In the genomic region with DNA sequence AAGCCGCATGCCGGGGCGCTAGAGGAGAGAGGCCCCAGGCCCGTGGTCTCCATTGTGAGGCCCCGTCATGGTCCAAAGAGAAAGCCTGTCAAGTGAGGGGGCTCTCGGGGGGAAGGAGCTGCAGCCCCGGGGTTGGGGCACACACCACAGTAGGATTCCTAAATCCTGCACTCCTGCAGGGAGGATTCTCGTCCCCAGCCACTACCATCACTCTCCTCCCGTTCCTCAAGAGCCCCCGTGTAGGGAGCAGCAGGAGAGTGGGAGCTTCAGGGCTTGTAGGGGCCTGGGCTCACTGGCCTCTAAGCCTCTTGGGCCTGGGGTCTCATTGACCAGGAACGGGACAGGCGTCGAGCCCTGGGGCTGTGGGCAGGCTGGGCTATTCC, we compare ENCODE assay signal across 8 cellular contexts. TPM values are rescaled to one million over a fixed set of nuclear protein-coding genes. Genes with fewer than 3 reads are reported as not detected.
DNase-seq lines count a peak whose midpoint lies in the region; ATAC-seq and TF ChIP-seq lines count a peak whose summit lies in the region.

No MANE protein-coding gene starts in this region.

- DNase-seq in Peyer's patch (no peak), fibroblast of lung (ENCODE audit: low read depth in 2 of 2) (no peak), NCI-H524 treated with DMSO at 0.1 percent for 48 hours (lab: John Stamatoyannopoulos, UW) (no peak), NCI-H187 (lab: John Stamatoyannopoulos, UW) (no peak)

- no peak for TF ChIP-seq POLR2A in Peyer's patch (IDR thresholded peaks at IDR 0.05)

- TF ChIP-seq CTCF in DOHH2 (IDR thresholded peaks at IDR 0.05; ENCODE audit: low read depth, low read length, poor library complexity, severe bottlenecking): no peak
- TF ChIP-seq CTCF in Peyer's patch (IDR thresholded peaks at IDR 0.05): no peak
- no peak for TF ChIP-seq CTCF in fibroblast of lung (conservative IDR thresholded peaks at IDR 0.05 in 1 of 2, IDR thresholded peaks at IDR 0.05 in 1 of 2; ENCODE audit: low read depth in 1 of 2, low read length in 2 of 2)

- H4K20me1 ChIP-seq in DOHH2 (ENCODE audit: control insufficient read depth, insufficient read depth, low read depth, low read length) (no peaks in the 10 kb centered on the region), fibroblast of lung (ENCODE audit: control insufficient read depth, extremely low read depth, insufficient read depth, low read length) (no peaks in the 10 kb centered on the region)

- no peaks in the 10 kb centered on the region for H3K9me2 ChIP-seq in DOHH2 (replicated peaks; ENCODE audit: control insufficient read depth, low read length)

- H3K36me3 ChIP-seq in DOHH2 (ENCODE audit: control insufficient read depth, low read length): peaks cover 8% of the 10 kb centered on the region
- H3K36me3 ChIP-seq in Peyer's patch: peaks cover 0 to 6% (median 0%) of the 10 kb centered on the region in 3 donors
- no peaks in the 10 kb centered on the region for H3K36me3 ChIP-seq in fibroblast of lung (ENCODE audit: control insufficient read depth, insufficient read depth, low read length)
- no peaks in the 10 kb centered on the region for H3K36me3 ChIP-seq in rectal smooth muscle tissue (ENCODE audit: control insufficient read depth, insufficient read depth, low read length)

- H3K9me3 ChIP-seq in DOHH2 (ENCODE audit: control insufficient read depth, insufficient read depth, low read length): no peaks in the 10 kb centered on the region
- H3K9me3 ChIP-seq in Peyer's patch: no peaks in the 10 kb centered on the region
- H3K9me3 ChIP-seq in fibroblast of lung (ENCODE audit: control insufficient read depth, insufficient read depth, low read depth, low read length): no peaks in the 10 kb centered on the region

- peak overlapping the region; percentile 62 for H3K9ac ChIP-seq in fibroblast of lung (ENCODE audit: insufficient read depth, low read length)
- H3K9ac ChIP-seq in rectal smooth muscle tissue (ENCODE audit: low read length): no peak overlapping the region

- peak overlapping the region; percentile 90 for H2AFZ ChIP-seq in fibroblast of lung (ENCODE audit: low read length)

- H3K27me3 ChIP-seq in DOHH2 (ENCODE audit: control insufficient read depth, low read length) (no peaks in the 10 kb centered on the region), Peyer's patch (no peaks in the 10 kb centered on the region), fibroblast of lung (ENCODE audit: control insufficient read depth, insufficient read depth, low read length) (no peaks in the 10 kb centered on the region), rectal smooth muscle tissue (ENCODE audit: control insufficient read depth, insufficient read depth, low read length) (no peaks in the 10 kb centered on the region)

- peaks cover 40% of the 10 kb centered on the region for H3K4me1 ChIP-seq in DOHH2 (ENCODE audit: control insufficient read depth, low read length)
- peaks cover 3 to 28% (median 22%) of the 10 kb centered on the region in 4 donors for H3K4me1 ChIP-seq in Peyer's patch
- peaks cover 14% of the 10 kb centered on the region for H3K4me1 ChIP-seq in fibroblast of lung (ENCODE audit: control insufficient read depth, extremely low read depth, insufficient read depth, low read length)
- peaks cover 19% of the 10 kb centered on the region for H3K4me1 ChIP-seq in rectal smooth muscle tissue (ENCODE audit: control insufficient read depth, insufficient read depth, low read length)

- peak overlapping the region; percentile 99 for H3K4me2 ChIP-seq in DOHH2 (ENCODE audit: low read length)
- H3K4me2 ChIP-seq in fibroblast of lung (ENCODE audit: extremely low read depth, insufficient read depth, low read length): peak overlapping the region; percentile 51

- H3K27ac ChIP-seq in DOHH2 (ENCODE audit: low read depth, low read length) (peak overlapping the region; percentile 42), Peyer's patch (peak overlapping the region; percentile 76 to 90 (median 80)), fibroblast of lung (ENCODE audit: insufficient read depth, low read length) (no peak overlapping the region), rectal smooth muscle tissue (ENCODE audit: low read depth, low read length) (peak overlapping the region; percentile 91)

- no peaks in the 10 kb centered on the region for H3K79me2 ChIP-seq in DOHH2 (ENCODE audit: control insufficient read depth, low read length)
- H3K79me2 ChIP-seq in fibroblast of lung (ENCODE audit: control insufficient read depth, insufficient read depth, low read length): no peaks in the 10 kb centered on the region

- peak overlapping the region; percentile 90 for H3K4me3 ChIP-seq in DOHH2 (ENCODE audit: low read length)
- peak overlapping the region; percentile 68 to 99 (median 76) for H3K4me3 ChIP-seq in Peyer's patch
- no peak overlapping the region for H3K4me3 ChIP-seq in fibroblast of lung (replicated peaks in 1 of 4; ENCODE audit: control extremely low read depth in 1 of 4, insufficient read depth in 1 of 4, low read depth in 3 of 4, low read length in 4 of 4)
- peak overlapping the region; percentile 79 for H3K4me3 ChIP-seq in rectal smooth muscle tissue (ENCODE audit: low read length)

- no peak for ATAC-seq in GM18511 (IDR thresholded peaks at IDR 0.05; ENCODE audit: unreplicated experiment)
- ATAC-seq in GM18870 (IDR thresholded peaks at IDR 0.05; ENCODE audit: unreplicated experiment): no peak

- H3F3A ChIP-seq in DOHH2 (ENCODE audit: control insufficient read depth, insufficient read depth): 0 out of 2 replicates have a peak, but pooled peaks cover 2% of the 10 kb centered on the region

RNA-seq across cellular contexts. Expression of gene C16orf86, which starts 0.8 kb away (rescaled TPM):
- total RNA-seq in Peyer's patch (1 to 10 TPM in 3 of 4 donors, under 1 TPM in 1; 0.54 to 6.6 (median 2.0) TPM), fibroblast of lung (5.6 and 9.2 TPM in 2 replicates)
- polyA plus RNA-seq in fibroblast of lung: 0.63 and 0.73 TPM in 2 replicates
- 1.6 and 1.8 TPM in 2 replicates for polyA plus RNA-seq in fibroblast of lung (2012)
- not detected in 2 replicates for polyA minus RNA-seq in fibroblast of lung (ENCODE audit: low replicate concordance)

RNA-seq across cellular contexts. Expression of gene ENKD1, which starts 0.9 kb away (rescaled TPM):
- total RNA-seq in Peyer's patch (10 to 100 TPM; 10.6 to 26.3 (median 13.4) TPM), fibroblast of lung (17.8 and 19.0 TPM in 2 replicates)
- 3.2 and 3.7 TPM in 2 replicates for polyA plus RNA-seq in fibroblast of lung
- polyA plus RNA-seq in fibroblast of lung (2012): 8.4 and 8.9 TPM in 2 replicates
- polyA minus RNA-seq in fibroblast of lung (ENCODE audit: low replicate concordance): 0.63 and 2.5 TPM in 2 replicates

RNA-seq across cellular contexts. Expression of gene PARD6A, which starts 6.7 kb away (rescaled TPM):
- total RNA-seq in Peyer's patch (1 to 10 TPM in 3 of 4 donors, not detected in 1; 1.0 to 4.3 (median 2.1) TPM), fibroblast of lung (4.1 and 4.8 TPM in 2 replicates)
- polyA plus RNA-seq in fibroblast of lung: 0.36 and 1.0 TPM in 2 replicates
- 0.71 and 2.1 TPM in 2 replicates for polyA plus RNA-seq in fibroblast of lung (2012)
- polyA minus RNA-seq in fibroblast of lung (ENCODE audit: low replicate concordance): not detected in 2 replicates

RNA-seq across cellular contexts. Expression of gene ACD, which starts 7.4 kb away (rescaled TPM):
- total RNA-seq in Peyer's patch (10 to 100 TPM; 14.2 to 37.2 (median 18.6) TPM), fibroblast of lung (9.2 and 9.5 TPM in 2 replicates)
- polyA plus RNA-seq in fibroblast of lung: 7.9 and 16.1 TPM in 2 replicates
- 11.9 and 25.0 TPM in 2 replicates for polyA plus RNA-seq in fibroblast of lung (2012)
- 40.9 and 73.2 TPM in 2 replicates for polyA minus RNA-seq in fibroblast of lung (ENCODE audit: low replicate concordance)

RNA-seq across cellular contexts. Expression of gene CARMIL2, which starts 22.5 kb away (rescaled TPM):
- total RNA-seq in Peyer's patch (10 to 100 TPM in 3 of 4 donors, 1 to 10 TPM in 1; 8.4 to 55.3 (median 13.4) TPM), fibroblast of lung (0.17 and 0.26 TPM in 2 replicates)
- polyA plus RNA-seq in fibroblast of lung: 0.02 and 0.07 TPM in 2 replicates
- 0.18 and 0.26 TPM in 2 replicates for polyA plus RNA-seq in fibroblast of lung (2012)
- polyA minus RNA-seq in fibroblast of lung (ENCODE audit: low replicate concordance): not detected in 2 replicates

Comparison
In these comparisons a context has a peak if more than half of its experiments do, and no peak if none do; other contexts are left out.
1. H3K4me3 ChIP-seq: peak in DOHH2 (single experiment), Peyer's patch (4 of 4) and rectal smooth muscle tissue (single experiment); none in fibroblast of lung (0 of 4).